Comparison of ENCODE assay signal across 30 cellular contexts in genomic region chrX:115460565-115460888, GRCh38.
DNase-seq lines count a peak whose midpoint lies in the region; ATAC-seq, FAIRE-seq and TF ChIP-seq lines count a peak whose summit lies in the region.
"Had no signal": no experiment of that assay in that cellular context is flagged by ENCODE, and none has a peak within 500 bp of the region (broad histone marks: within the 10 kb centered on the region; RNA-seq: fewer than 3 reads in every experiment).

No MANE protein-coding gene starts in this region.

- no peak overlapping the region for H3K4me3 Mint-ChIP-seq in activated CD8-positive, alpha-beta T cell treated with anti-CD3 and anti-CD28 coated beads for 36 hours
- H3K4me3 Mint-ChIP-seq: activated CD4-positive, alpha-beta memory T cell treated with anti-CD3 and anti-CD28 coated beads for 36 hours; activated naive CD4-positive, alpha-beta T cell treated with anti-CD3 and anti-CD28 coated beads, Interleukin-2, amount 50 U/mL, for 24 hours; CD4-positive, CD25-positive, alpha-beta regulatory T cell; immature natural killer cell; memory B cell; naive B cell; T-helper 2 cell treated with Interferon-gamma antibody and Interleukin-4, amounts not matched to agents 5 μg/mL and 100 μg/mL, for 36 hours; WTC11 had no signal

- WGBS in heart right ventricle, 2 donors, result 39 to 45% methylated on average over 2 of the region's 2 CpGs

- FAIRE-seq in bronchial epithelial cell (lab: Jason Lieb, UNC), result no peak
- FAIRE-seq: GM19239, H54, HTR-8/SVneo had no signal

- H3K4me3 ChIP-seq in heart right ventricle, result no peak overlapping the region
- H3K4me3 ChIP-seq in bronchial epithelial cell (ENCODE audit: low read depth, low read length), result no peak overlapping the region
- no peak overlapping the region for H3K4me3 ChIP-seq in tibial artery
- H3K4me3 ChIP-seq: A549, SJSA1, stomach had no signal

- H3K9me3 Mint-ChIP-seq in activated CD8-positive, alpha-beta T cell treated with anti-CD3 and anti-CD28 coated beads for 36 hours, result no peaks in the 10 kb centered on the region
- H3K9me3 Mint-ChIP-seq: activated CD4-positive, alpha-beta memory T cell treated with anti-CD3 and anti-CD28 coated beads for 36 hours; activated naive CD4-positive, alpha-beta T cell treated with anti-CD3 and anti-CD28 coated beads, Interleukin-2, amount 50 U/mL, for 24 hours; CD4-positive, CD25-positive, alpha-beta regulatory T cell; immature natural killer cell; memory B cell; T-helper 2 cell treated with Interferon-gamma antibody and Interleukin-4, amounts not matched to agents 5 μg/mL and 100 μg/mL, for 36 hours; WTC11 had no signal

- no peaks in the 10 kb centered on the region for H3K27me3 Mint-ChIP-seq in activated CD8-positive, alpha-beta T cell treated with anti-CD3 and anti-CD28 coated beads for 36 hours
- H3K27me3 Mint-ChIP-seq: activated CD4-positive, alpha-beta memory T cell treated with anti-CD3 and anti-CD28 coated beads for 36 hours; activated naive CD4-positive, alpha-beta T cell treated with anti-CD3 and anti-CD28 coated beads, Interleukin-2, amount 50 U/mL, for 24 hours; CD4-positive, CD25-positive, alpha-beta regulatory T cell; memory B cell; naive B cell had no signal

- peaks cover 0 to 61% (median 0%) of the 10 kb centered on the region in 7 donors for H3K27me3 ChIP-seq in heart right ventricle
- H3K27me3 ChIP-seq in bronchial epithelial cell (ENCODE audit: control insufficient read depth, insufficient read depth, low read length), result no peaks in the 10 kb centered on the region
- H3K27me3 ChIP-seq in tibial artery, result no peaks in the 10 kb centered on the region
- H3K27me3 ChIP-seq: SJSA1, stomach had no signal

- peak in 1 of 2 donors; percentile 14 for DNase-seq in heart right ventricle
- no peak for DNase-seq in cardiac septum (ENCODE audit: low spot score)
- DNase-seq in bronchial epithelial cell (ENCODE audit: low read depth), result peak; percentile 47
- no peak for DNase-seq in left ventricle myocardium superior
- DNase-seq in tibial artery, result no peak
- DNase-seq in RPMI8226, result no peak
- no peak for DNase-seq in activated CD8-positive, alpha-beta T cell treated with anti-CD3 and anti-CD28 coated beads for 36 hours
- no peak for DNase-seq in activated naive CD4-positive, alpha-beta T cell (lab: John Stamatoyannopoulos, UW)
- DNase-seq: activated CD4-positive, alpha-beta memory T cell treated with anti-CD3 and anti-CD28 coated beads for 36 hours; activated T-cell treated with anti-CD3 and anti-CD28 coated beads, Interleukin-2, amount 50 U/mL, for 1 hour; CD4-positive, CD25-positive, alpha-beta regulatory T cell; DMS 273 treated with DMSO at 0.1 percent for 48 hours; immature natural killer cell; naive B cell; NCI-H1105 treated with DMSO at 0.1 percent for 48 hours; NCI-H2171; NCI-H748 treated with DMSO at 0.1 percent for 48 hours; OCI-M1; stimulated activated CD4-positive, alpha-beta T cell treated with anti-CD3 and anti-CD28 coated beads, Interleukin-2, amount 100 ng/mL, for 48 hours; stomach had no signal

- no peak for TF ChIP-seq CTCF in heart right ventricle (IDR thresholded peaks at IDR 0.05)
- no peak for TF ChIP-seq CTCF in bronchial epithelial cell (IDR thresholded peaks at IDR 0.05; ENCODE audit: insufficient read depth, low read length, severe bottlenecking)
- TF ChIP-seq CTCF in tibial artery (IDR thresholded peaks at IDR 0.05), result no peak
- no peak for TF ChIP-seq CTCF in activated CD8-positive, alpha-beta T cell treated with anti-CD3 and anti-CD28 coated beads for 36 hours (IDR thresholded peaks at IDR 0.05)

- ATAC-seq in heart right ventricle (peak in 7 of 8 donors; percentile 28 to 91 (median 77)), left ventricle myocardium superior (peak; percentile 59)
- no peak for ATAC-seq in activated CD8-positive, alpha-beta T cell treated with anti-CD3 and anti-CD28 coated beads for 36 hours
- ATAC-seq: A549, WTC11 had no signal

- POLR2A ChIA-PET in activated CD8-positive, alpha-beta T cell treated with anti-CD3 and anti-CD28 coated beads for 36 hours (lab: Charles Lee), result interaction anchor here (0.6 kb wide), 1 partner anchor 236 kb away, joined by 4 read pairs; no protein-coding TSS in a partner anchor

- H3K36me3 ChIP-seq in heart right ventricle (no peaks in the 10 kb centered on the region), bronchial epithelial cell (ENCODE audit: control insufficient read depth, insufficient read depth, low read length) (no peaks in the 10 kb centered on the region), tibial artery (no peaks in the 10 kb centered on the region)
- H3K36me3 ChIP-seq: SJSA1, stomach had no signal

- H3K27ac ChIP-seq in heart right ventricle (peak overlapping the region in 7 of 10 donors; percentile 2 to 67 (median 29)), tibial artery (peak overlapping the region; percentile 52 to 57)
- H3K27ac ChIP-seq: A549, parathyroid adenoma, SJSA1, stomach had no signal

- intact Hi-C loops in heart right ventricle (cut with DNase I) (loop anchor here in 1 of 10 donors (5.0 kb wide), 1 partner anchor 102 kb away; the partner anchor contains the start of gene PLS3), cardiac septum (cut with DNase I) (no loop called here), left ventricle myocardium superior (cut with micrococcal nuclease) (no loop called here), tibial artery (cut with DNase I; ENCODE audit: low total_unique reads) (no loop called here)
- intact Hi-C loops in activated CD8-positive, alpha-beta T cell treated with anti-CD3 and anti-CD28 coated beads for 36 hours (cut with micrococcal nuclease), result no loop called here

- CTCF ChIA-PET in activated CD8-positive, alpha-beta T cell treated with anti-CD3 and anti-CD28 coated beads for 36 hours (lab: Charles Lee), result no interaction called here

- H3K4me1 ChIP-seq in heart right ventricle, result peaks cover 0 to 38% (median 7%) of the 10 kb centered on the region in 9 donors
- peaks cover 0 to 23% (median 2%) of the 10 kb centered on the region in 4 donors for H3K4me1 ChIP-seq in tibial artery
- H3K4me1 ChIP-seq: A549, parathyroid adenoma, SJSA1, stomach had no signal

- no peak overlapping the region for H3K27ac Mint-ChIP-seq in activated CD8-positive, alpha-beta T cell treated with anti-CD3 and anti-CD28 coated beads for 36 hours
- H3K27ac Mint-ChIP-seq: activated CD4-positive, alpha-beta memory T cell treated with anti-CD3 and anti-CD28 coated beads for 36 hours; activated naive CD4-positive, alpha-beta T cell treated with anti-CD3 and anti-CD28 coated beads, Interleukin-2, amount 50 U/mL, for 24 hours; CD4-positive, CD25-positive, alpha-beta regulatory T cell; immature natural killer cell; memory B cell; naive B cell; T-helper 2 cell treated with Interferon-gamma antibody and Interleukin-4, amounts not matched to agents 5 μg/mL and 100 μg/mL, for 36 hours; WTC11 had no signal

- no peaks in the 10 kb centered on the region for H3K36me3 Mint-ChIP-seq in activated CD8-positive, alpha-beta T cell treated with anti-CD3 and anti-CD28 coated beads for 36 hours (ENCODE audit: low read depth)
- H3K36me3 Mint-ChIP-seq: activated CD4-positive, alpha-beta memory T cell treated with anti-CD3 and anti-CD28 coated beads for 36 hours; activated naive CD4-positive, alpha-beta T cell treated with anti-CD3 and anti-CD28 coated beads, Interleukin-2, amount 50 U/mL, for 24 hours; CD4-positive, CD25-positive, alpha-beta regulatory T cell; immature natural killer cell; memory B cell; naive B cell; WTC11 had no signal

- H3K4me1 Mint-ChIP-seq in activated CD8-positive, alpha-beta T cell treated with anti-CD3 and anti-CD28 coated beads for 36 hours (ENCODE audit: low read depth), result no peaks in the 10 kb centered on the region
- H3K4me1 Mint-ChIP-seq: activated naive CD4-positive, alpha-beta T cell treated with anti-CD3 and anti-CD28 coated beads, Interleukin-2, amount 50 U/mL, for 24 hours; CD4-positive, CD25-positive, alpha-beta regulatory T cell; immature natural killer cell; memory B cell; naive B cell had no signal

- H3K9me3 ChIP-seq in heart right ventricle (no peaks in the 10 kb centered on the region), tibial artery (no peaks in the 10 kb centered on the region)
- H3K9me3 ChIP-seq: A549, SJSA1, stomach had no signal
